9 cellular contexts compared by ENCODE assay signal in genomic region chr11:64801591-64802369, GRCh38. TPM values are rescaled to one million over a fixed set of nuclear protein-coding genes. Genes with fewer than 3 reads are reported as not detected.
A peak's percentile ranks its signal among the peaks of the same experiment; 100 is the strongest.
DNase-seq lines count a peak whose midpoint lies in the region; ATAC-seq and TF ChIP-seq lines count a peak whose summit lies in the region.
"Had no signal": no experiment of that assay in that cellular context is flagged by ENCODE, and none has a peak within 500 bp of the region (broad histone marks: within the 10 kb centered on the region; RNA-seq: fewer than 3 reads in every experiment).

No MANE protein-coding gene starts in this region.

- POLR2A ChIA-PET in Caco-2 (lab: Charles Lee) = no interaction called here

- TF ChIP-seq CTCF in Caco-2 (IDR thresholded peaks at IDR 0.05; ENCODE audit: insufficient read depth in 1 of 2, low read depth in 1 of 2, low read length in 1 of 2, severe bottlenecking in 1 of 2, unreplicated experiment in 1 of 2) (no peak), OCI-LY1 (IDR thresholded peaks at IDR 0.05; ENCODE audit: low read length) (no peak), ovary (IDR thresholded peaks at IDR 0.05) (no peak)

- no peak overlapping the region for H3K27ac Mint-ChIP-seq in Caco-2 (ENCODE audit: unreplicated experiment)
- H3K27ac Mint-ChIP-seq in effector memory CD8-positive, alpha-beta T cell = peak overlapping the region; percentile 69 to 97

- H3K4me2 ChIP-seq in OCI-LY1 (ENCODE audit: low read length) = peak overlapping the region; percentile 97

- H3K9me3 ChIP-seq in Caco-2 (no peaks in the 10 kb centered on the region), OCI-LY1 (ENCODE audit: low read length) (no peaks in the 10 kb centered on the region), ovary (no peaks in the 10 kb centered on the region)

- 56 to 65% (median 64%) methylated on average over 13 of the region's 13 CpGs for WGBS in ovary, 3 donors

- H3K4me1 ChIP-seq in Caco-2 (peaks cover 20% of the 10 kb centered on the region), OCI-LY1 (ENCODE audit: insufficient read depth, low read length, severe bottlenecking) (peaks cover 48% of the 10 kb centered on the region), ovary (ENCODE audit: insufficient read depth) (peaks cover 2% of the 10 kb centered on the region)

- intact Hi-C loops in Caco-2 (cut with micrococcal nuclease; ENCODE audit: unreplicated experiment) (loop anchor here (2.0 to 5.0 kb wide), 3 partner anchors 23 to 91 kb away; partner anchors contain the start of genes CDC42BPG and SF1), ovary (cut with DNase I) (no loop called here), left colon (cut with DNase I, micrococcal nuclease) (no loop called here)

- no peaks in the 10 kb centered on the region for H3K27me3 Mint-ChIP-seq in Caco-2 (ENCODE audit: insufficient read depth, unreplicated experiment)
- H3K27me3 Mint-ChIP-seq in effector memory CD8-positive, alpha-beta T cell = no peaks in the 10 kb centered on the region

- no peak for TF ChIP-seq POLR2A in ovary (IDR thresholded peaks at IDR 0.05)

- no peaks in the 10 kb centered on the region for H3F3A ChIP-seq in OCI-LY1 (ENCODE audit: insufficient read depth, low read length)

- no peak for DNase-seq in Caco-2
- DNase-seq in effector memory CD8-positive, alpha-beta T cell = no peak
- DNase-seq in ovary = peak in 2 of 5 donors; percentile 40 to 46
- no peak for DNase-seq in left colon
- DNase-seq in AG08396 (ENCODE audit: low spot score) = no peak
- DNase-seq: NCI-H187 had no signal

- peak overlapping the region; percentile 87 for H3K4me3 Mint-ChIP-seq in Caco-2 (ENCODE audit: unreplicated experiment)
- H3K4me3 Mint-ChIP-seq in effector memory CD8-positive, alpha-beta T cell = peak overlapping the region; percentile 73 to 88

- H3K36me3 ChIP-seq in Caco-2 (ENCODE audit: control insufficient read depth, insufficient read depth, low read length) = peaks cover 2% of the 10 kb centered on the region; the same call in 1 of the 2 replicates
- peaks cover 53% of the 10 kb centered on the region for H3K36me3 ChIP-seq in OCI-LY1 (ENCODE audit: insufficient read depth, low read length)
- H3K36me3 ChIP-seq in ovary = no peaks in the 10 kb centered on the region

- H3K79me2 ChIP-seq in OCI-LY1 (ENCODE audit: insufficient read depth, low read length) = no peaks in the 10 kb centered on the region

- H3K4me3 ChIP-seq in Caco-2 (ENCODE audit: low read depth, low read length) (no peak overlapping the region), OCI-LY1 (ENCODE audit: low read depth, low read length, poor library complexity, severe bottlenecking) (peak overlapping the region; percentile 66), ovary (no peak overlapping the region)

- no peak for TF ChIP-seq EP300 in ovary (IDR thresholded peaks at IDR 0.05)

- no peaks in the 10 kb centered on the region for H3K9me3 Mint-ChIP-seq in Caco-2 (ENCODE audit: unreplicated experiment)
- H3K9me3 Mint-ChIP-seq in effector memory CD8-positive, alpha-beta T cell = no peaks in the 10 kb centered on the region

- no peaks in the 10 kb centered on the region for H3K9me2 ChIP-seq in OCI-LY1 (ENCODE audit: low read depth, low read length)

- ATAC-seq in effector memory CD8-positive, alpha-beta T cell (replicated peaks) = no peak
- ATAC-seq in left colon (no peak), HG03045 (IDR thresholded peaks at IDR 0.05; ENCODE audit: unreplicated experiment) (no peak), GM21528 (IDR thresholded peaks at IDR 0.05; ENCODE audit: low FRiP score, unreplicated experiment) (no peak)

- H3K27me3 ChIP-seq in Caco-2 (replicated peaks; ENCODE audit: control insufficient read depth, insufficient read depth, low read length) (no peaks in the 10 kb centered on the region), OCI-LY1 (ENCODE audit: insufficient read depth, low read length) (no peaks in the 10 kb centered on the region), ovary (no peaks in the 10 kb centered on the region)

- no peak overlapping the region for H2AFZ ChIP-seq in OCI-LY1 (ENCODE audit: low read length)

- H3K27ac ChIP-seq in OCI-LY1 (ENCODE audit: low read depth, low read length, poor library complexity, severe bottlenecking) (peak overlapping the region; percentile 93), ovary (peak overlapping the region; percentile 43 to 93)

- peak overlapping the region; percentile 84 for H3K9ac ChIP-seq in OCI-LY1 (ENCODE audit: low read length)

- H3K36me3 Mint-ChIP-seq in Caco-2 (ENCODE audit: insufficient read depth, unreplicated experiment) = peaks cover 16% of the 10 kb centered on the region
- H3K36me3 Mint-ChIP-seq in effector memory CD8-positive, alpha-beta T cell (ENCODE audit: insufficient read depth) = peaks cover 18% of the 10 kb centered on the region

- BruUV-seq in Caco-2 (replicated peaks; lab: Mats Ljungman, UMichigan) = no TSS peak

- no peaks in the 10 kb centered on the region for H4K20me1 ChIP-seq in OCI-LY1 (ENCODE audit: insufficient read depth, low read length)

- peaks cover 9% of the 10 kb centered on the region for H3K4me1 Mint-ChIP-seq in Caco-2 (ENCODE audit: low read depth, unreplicated experiment)
- H3K4me1 Mint-ChIP-seq in effector memory CD8-positive, alpha-beta T cell (ENCODE audit: low read depth in 2 of 2) = peaks cover 14 to 18% of the 10 kb centered on the region in 2 donors

- CTCF ChIA-PET in Caco-2 (lab: Charles Lee) = no interaction called here

RNA-seq across cellular contexts. Expression of gene MAP4K2, which starts 1.2 kb away (rescaled TPM):
- total RNA-seq in Caco-2 (2022) = 16.8 and 21.4 TPM in 2 replicates
- 10 to 100 TPM in 5 of 7 donors, 1 to 10 TPM in 2; 5.6 to 15.5 (median 13.0) TPM for total RNA-seq in ovary
- polyA plus RNA-seq in ovary = 1 to 10 TPM; 2.3 to 9.9 TPM
- 10 to 100 TPM in 1 of 2 donors, 1 to 10 TPM in 1; 7.3 to 13.9 TPM for total RNA-seq in left colon

RNA-seq across cellular contexts. Expression of gene MEN1, which starts 8.6 kb away (rescaled TPM):
- 32.7 and 36.8 TPM in 2 replicates for total RNA-seq in Caco-2 (2022)
- 10 to 100 TPM; 17.5 to 28.6 (median 22.6) TPM for total RNA-seq in ovary
- polyA plus RNA-seq in ovary = 10 to 100 TPM; 14.4 to 20.4 TPM
- 10 to 100 TPM; 21.0 to 25.5 TPM for total RNA-seq in left colon

RNA-seq across cellular contexts. Expression of gene SF1, which starts 23.4 kb away (rescaled TPM):
- total RNA-seq in Caco-2 (2022) = 359 and 386 TPM in 2 replicates
- total RNA-seq in ovary = 100 to 1,000 TPM; 231 to 380 (median 306) TPM
- 100 to 1,000 TPM; 131 to 388 TPM for polyA plus RNA-seq in ovary
- 100 to 1,000 TPM; 201 to 216 TPM for total RNA-seq in left colon

RNA-seq across cellular contexts. Expression of gene PYGM, which starts 42.0 kb away (rescaled TPM):
- total RNA-seq in Caco-2 (2022) (0.51 and 1.4 TPM in 2 replicates), ovary (10 to 100 TPM in 1 of 7 donors, 1 to 10 TPM in 5, under 1 TPM in 1; 0.24 to 12.0 (median 3.1) TPM), left colon (1 to 10 TPM in 1 of 2 donors, under 1 TPM in 1; 0.67 to 3.0 TPM)
- 1 to 10 TPM; 1.9 to 6.7 TPM for polyA plus RNA-seq in ovary

RNA-seq across cellular contexts. Expression of gene CDC42BPG, which starts 42.7 kb away (rescaled TPM):
- total RNA-seq in Caco-2 (2022) (29.1 and 36.0 TPM in 2 replicates), ovary (1 to 10 TPM; 2.6 to 9.5 (median 4.0) TPM), left colon (10 to 100 TPM; 44.5 to 45.5 TPM)
- polyA plus RNA-seq in ovary = 1 to 10 TPM in 1 of 2 donors, under 1 TPM in 1; 0.35 to 1.9 TPM
